ENCODE assay signal across 26 cellular contexts in genomic region chr14:96349286-96350075, GRCh38. TPM values are rescaled to one million over a fixed set of nuclear protein-coding genes. Genes with fewer than 3 reads are reported as not detected.
A peak's percentile ranks its signal among the peaks of the same experiment; 100 is the strongest.
DNase-seq lines count a peak whose midpoint lies in the region; ATAC-seq and TF ChIP-seq lines count a peak whose summit lies in the region.
"Had no signal": no experiment of that assay in that cellular context is flagged by ENCODE, and none has a peak within 500 bp of the region (broad histone marks: within the 10 kb centered on the region; RNA-seq: fewer than 3 reads in every experiment).

No MANE protein-coding gene starts in this region.

- no peak overlapping the region for H2AK5ac ChIP-seq in mesendoderm (ENCODE audit: low read length)

- peaks cover 2% of the 10 kb centered on the region for H3K79me2 ChIP-seq in mesendoderm (ENCODE audit: control insufficient read depth, insufficient read depth, low read length)

- no peak overlapping the region for H3K9ac ChIP-seq in endodermal cell (ENCODE audit: extremely low read depth, low read length, poor library complexity, severe bottlenecking)
- no peak overlapping the region for H3K9ac ChIP-seq in mesendoderm (ENCODE audit: low read length)

- no peaks in the 10 kb centered on the region for H3K9me3 ChIP-seq in endodermal cell (ENCODE audit: control insufficient read depth, low read length)
- H3K9me3 ChIP-seq: mucosa of descending colon, upper lobe of right lung had no signal

- CTCF ChIA-PET in activated naive CD4-positive, alpha-beta T cell treated with anti-CD3 and anti-CD28 coated beads for 36 hours (lab: Charles Lee): interaction anchor here (1.1 kb wide), 1 partner anchor 22 kb away, joined by 3 read pairs; no protein-coding TSS in a partner anchor

- H3K27ac ChIP-seq in endodermal cell (ENCODE audit: low read depth, low read length): no peak overlapping the region
- no peak overlapping the region for H3K27ac ChIP-seq in mesendoderm (ENCODE audit: low read depth, low read length)
- H3K27ac ChIP-seq: upper lobe of right lung, VCaP had no signal

- H3K36me3 ChIP-seq in endodermal cell (ENCODE audit: control insufficient read depth, insufficient read depth, low read length) (peaks cover 4% of the 10 kb centered on the region), mesendoderm (ENCODE audit: control insufficient read depth, insufficient read depth, low read length) (no peaks in the 10 kb centered on the region)

- no peak overlapping the region for H3K4ac ChIP-seq in mesendoderm (ENCODE audit: low read depth, low read length)

- H3K27ac Mint-ChIP-seq in activated naive CD4-positive, alpha-beta T cell treated with anti-CD3 and anti-CD28 coated beads for 36 hours: no peak overlapping the region
- H3K27ac Mint-ChIP-seq in endodermal cell: peak overlapping the region; percentile 6
- H3K27ac Mint-ChIP-seq: activated T-helper 2 cell treated with anti-CD3 and anti-CD28 coated beads, Interferon-gamma antibody, Interleukin-2, Interleukin-4, amounts not matched to agents 10 μg/mL and 5 μg/mL and 100 μg/mL, durations not matched to agents 14 hours and 24 hours and 36 hours; stimulated activated naive B cell treated with anti-CD40 and anti-IgM and Interleukin-4, amounts not matched to agents 10 μg/mL and 1 μg/mL and 100 μg/mL, for 72 hours had no signal

- no peak overlapping the region for H4K5ac ChIP-seq in mesendoderm (ENCODE audit: low read length)

- no peak overlapping the region for H3K4me2 ChIP-seq in mesendoderm (ENCODE audit: low read length)

- H3K4me3 ChIP-seq in endodermal cell (ENCODE audit: low read length): no peak overlapping the region
- no peak overlapping the region for H3K4me3 ChIP-seq in mesendoderm (ENCODE audit: low read length)
- H3K4me3 ChIP-seq: mucosa of descending colon, upper lobe of right lung had no signal

- no peak for TF ChIP-seq CTCF in endodermal cell (conservative IDR thresholded peaks at IDR 0.05)

- no peaks in the 10 kb centered on the region for H3K27me3 Mint-ChIP-seq in activated naive CD4-positive, alpha-beta T cell treated with anti-CD3 and anti-CD28 coated beads for 36 hours (ENCODE audit: low read depth)
- no peaks in the 10 kb centered on the region for H3K27me3 Mint-ChIP-seq in endodermal cell (ENCODE audit: insufficient read depth)
- H3K27me3 Mint-ChIP-seq: CD4-positive, alpha-beta memory T cell; stimulated activated naive B cell treated with anti-CD40 and anti-IgM and Interleukin-4, amounts not matched to agents 10 μg/mL and 1 μg/mL and 100 μg/mL, for 72 hours had no signal

- intact Hi-C loops in activated naive CD4-positive, alpha-beta T cell treated with anti-CD3 and anti-CD28 coated beads for 36 hours (cut with micrococcal nuclease): no loop called here

- H3K4me1 Mint-ChIP-seq in activated naive CD4-positive, alpha-beta T cell treated with anti-CD3 and anti-CD28 coated beads for 36 hours (ENCODE audit: low read depth): peaks cover 16% of the 10 kb centered on the region
- H3K4me1 Mint-ChIP-seq in endodermal cell: peaks cover 10% of the 10 kb centered on the region

- WGBS in endodermal cell (ENCODE audit: insufficient coverage in 1 of 2, insufficient read length in 1 of 2), 2 experiments: 77 to 87% methylated on average over 5 to 7 of the region's 7 CpGs
- no CpG with 5 or more reads among the region's 7 CpGs for WGBS in mesendoderm (ENCODE audit: extremely low coverage, insufficient coverage, low lambda C conversion rate)

- H3K23ac ChIP-seq in mesendoderm (ENCODE audit: low read length): no peak overlapping the region

- ATAC-seq in HG03442 (IDR thresholded peaks at IDR 0.05; ENCODE audit: unreplicated experiment): no peak
- ATAC-seq: mucosa of descending colon, Right ventricle myocardium inferior, upper lobe of right lung had no signal

- peaks cover 16% of the 10 kb centered on the region for H3K36me3 Mint-ChIP-seq in activated naive CD4-positive, alpha-beta T cell treated with anti-CD3 and anti-CD28 coated beads for 36 hours (ENCODE audit: low read depth)
- H3K36me3 Mint-ChIP-seq in endodermal cell (ENCODE audit: low read depth): peaks cover under 1% of the 10 kb centered on the region

- H2BK15ac ChIP-seq in mesendoderm (replicated peaks; ENCODE audit: low read depth): no peak overlapping the region

- H3K27me3 ChIP-seq in endodermal cell (ENCODE audit: control insufficient read depth, insufficient read depth, low read length, poor library complexity, severe bottlenecking) (no peaks in the 10 kb centered on the region), mesendoderm (ENCODE audit: insufficient read depth, low read length, poor library complexity) (no peaks in the 10 kb centered on the region)
- H3K27me3 ChIP-seq: upper lobe of right lung had no signal

- H3K4me1 ChIP-seq in endodermal cell (ENCODE audit: control insufficient read depth, insufficient read depth, low read length): no peaks in the 10 kb centered on the region
- peaks cover 3% of the 10 kb centered on the region for H3K4me1 ChIP-seq in mesendoderm (ENCODE audit: control insufficient read depth, low read depth, low read length)
- H3K4me1 ChIP-seq: upper lobe of right lung had no signal

- no peak overlapping the region for H2BK5ac ChIP-seq in mesendoderm (ENCODE audit: low read length)

- H3K56ac ChIP-seq in mesendoderm (ENCODE audit: low read length): no peak overlapping the region

- peak; percentile 9 for DNase-seq in activated naive CD4-positive, alpha-beta T cell treated with anti-CD3 and anti-CD28 coated beads for 36 hours
- DNase-seq in activated naive CD4-positive, alpha-beta T cell (lab: John Stamatoyannopoulos, UW): no peak
- DNase-seq in HCEC 1CT (peak; percentile 6), endodermal cell (peak; percentile 77), mesendoderm (peak; percentile 76), NCI-H1105 treated with DMSO at 0.1 percent for 48 hours (lab: John Stamatoyannopoulos, UW) (no peak), DMS153 treated with DMSO at 0.1 percent for 48 hours (lab: John Stamatoyannopoulos, UW; ENCODE audit: unreplicated experiment) (no peak)
- DNase-seq: activated CD8-positive, alpha-beta memory T cell treated with anti-CD3 and anti-CD28 coated beads for 24 hours; anterior cingulate cortex; CD4-positive, alpha-beta memory T cell; cerebellar nuclear complex; DND-41; effector CD8-positive, alpha-beta T cell; hippocampal formation; Karpas-422; mucosa of descending colon; NCI-H1092 treated with DMSO at 0.1 percent for 48 hours; NCI-H2107; NCI-H524; retina; stimulated activated naive B cell treated with anti-CD40 and anti-IgM and Interleukin-4, amounts not matched to agents 10 μg/mL and 1 μg/mL and 100 μg/mL, for 72 hours; upper lobe of right lung had no signal

- no peak overlapping the region for H2BK120ac ChIP-seq in mesendoderm (ENCODE audit: low read depth, low read length)

- no peak overlapping the region for H3K4me3 Mint-ChIP-seq in activated naive CD4-positive, alpha-beta T cell treated with anti-CD3 and anti-CD28 coated beads for 36 hours
- H3K4me3 Mint-ChIP-seq in endodermal cell: no peak overlapping the region
- H3K4me3 Mint-ChIP-seq: CD4-positive, alpha-beta memory T cell; stimulated activated naive B cell treated with anti-CD40 and anti-IgM and Interleukin-4, amounts not matched to agents 10 μg/mL and 1 μg/mL and 100 μg/mL, for 72 hours had no signal

- H3K79me1 ChIP-seq in mesendoderm (ENCODE audit: low read length): peaks cover 6% of the 10 kb centered on the region

- no peak overlapping the region for H4K8ac ChIP-seq in mesendoderm (ENCODE audit: low read depth, low read length)

- H3K18ac ChIP-seq in mesendoderm (ENCODE audit: low read length): no peak overlapping the region

- H3K9me3 Mint-ChIP-seq in activated naive CD4-positive, alpha-beta T cell treated with anti-CD3 and anti-CD28 coated beads for 36 hours: peaks cover under 1% of the 10 kb centered on the region
- H3K9me3 Mint-ChIP-seq in endodermal cell: no peaks in the 10 kb centered on the region
- H3K9me3 Mint-ChIP-seq: activated T-helper 2 cell treated with anti-CD3 and anti-CD28 coated beads, Interferon-gamma antibody, Interleukin-2, Interleukin-4, amounts not matched to agents 10 μg/mL and 5 μg/mL and 100 μg/mL, durations not matched to agents 14 hours and 24 hours and 36 hours; CD4-positive, alpha-beta memory T cell had no signal

RNA-seq across cellular contexts. Expression of gene ATG2B, which starts 13.7 kb away (rescaled TPM):
- total RNA-seq in activated naive CD4-positive, alpha-beta T cell treated with anti-CD3 and anti-CD28 coated beads for 36 hours: 10 to 100 TPM; 12.8 to 15.3 TPM
- 10 to 100 TPM in 1 of 2 donors, 1 to 10 TPM in 1; 9.7 to 14.1 TPM for total RNA-seq in endodermal cell
- 7.8 TPM for polyA plus RNA-seq in endodermal cell (2013, experiment 1 of 2)
- 7.7 TPM for polyA plus RNA-seq in endodermal cell (2013, experiment 2 of 2)
- polyA plus RNA-seq in mesendoderm (2013, experiment 1 of 2): 4.8 TPM
- 4.3 TPM for polyA plus RNA-seq in mesendoderm (2013, experiment 2 of 2)

RNA-seq across cellular contexts. Expression of gene GSKIP, which starts 13.8 kb away (rescaled TPM):
- total RNA-seq in activated naive CD4-positive, alpha-beta T cell treated with anti-CD3 and anti-CD28 coated beads for 36 hours: 10 to 100 TPM; 17.8 to 20.4 TPM
- total RNA-seq in endodermal cell: 10 to 100 TPM; 43.7 to 44.4 TPM
- polyA plus RNA-seq in endodermal cell (2013, experiment 1 of 2): 37.3 TPM
- polyA plus RNA-seq in endodermal cell (2013, experiment 2 of 2): 40.1 TPM
- polyA plus RNA-seq in mesendoderm (2013, experiment 1 of 2): 24.4 TPM
- polyA plus RNA-seq in mesendoderm (2013, experiment 2 of 2): 25.2 TPM

RNA-seq across cellular contexts. Expression of gene AK7, which starts 42.4 kb away (rescaled TPM):
- total RNA-seq in activated naive CD4-positive, alpha-beta T cell treated with anti-CD3 and anti-CD28 coated beads for 36 hours: 1 to 10 TPM; 1.9 to 2.0 TPM
- 1 to 10 TPM; 3.8 to 6.2 TPM for total RNA-seq in endodermal cell
- polyA plus RNA-seq in endodermal cell (2013, experiment 1 of 2): 6.2 TPM
- polyA plus RNA-seq in endodermal cell (2013, experiment 2 of 2): 7.3 TPM
- polyA plus RNA-seq in mesendoderm (2013, experiment 1 of 2): 1.2 TPM
- 1.2 TPM for polyA plus RNA-seq in mesendoderm (2013, experiment 2 of 2)

Comparison
In these comparisons a context has a peak if more than half of its experiments do, and no peak if none do; other contexts are left out.
1. DNase-seq: peak in activated naive CD4-positive, alpha-beta T cell treated with anti-CD3 and anti-CD28 coated beads for 36 hours (single experiment), HCEC 1CT (single experiment), endodermal cell (single experiment) and mesendoderm (single experiment); none in activated naive CD4-positive, alpha-beta T cell (0 of 4), NCI-H1105 treated with DMSO at 0.1 percent for 48 hours (single experiment) and DMS153 treated with DMSO at 0.1 percent for 48 hours (single experiment).